Comparison of ENCODE assay signal across 21 cellular contexts in genomic region chr2:207515671-207516070, GRCh38. TPM values are rescaled to one million over a fixed set of nuclear protein-coding genes. Genes with fewer than 3 reads are reported as not detected.
DNase-seq lines count a peak whose midpoint lies in the region; ATAC-seq and TF ChIP-seq lines count a peak whose summit lies in the region.
"Had no signal": no experiment of that assay in that cellular context is flagged by ENCODE, and none has a peak within 500 bp of the region (broad histone marks: within the 10 kb centered on the region; RNA-seq: fewer than 3 reads in every experiment).

No MANE protein-coding gene starts in this region.

- no peak overlapping the region for H3K27ac Mint-ChIP-seq in activated CD4-positive, alpha-beta memory T cell treated with anti-CD3 and anti-CD28 coated beads for 36 hours
- H3K27ac Mint-ChIP-seq in activated CD4-positive, alpha-beta memory T cell treated with anti-CD3 and anti-CD28 coated beads, Interleukin-2, amount 10 ng/mL, durations not matched to agents 7 days and 5 days = no peak overlapping the region
- H3K27ac Mint-ChIP-seq: T-cell had no signal

- peaks cover 36% of the 10 kb centered on the region for H3K4me1 Mint-ChIP-seq in activated CD4-positive, alpha-beta memory T cell treated with anti-CD3 and anti-CD28 coated beads for 36 hours (ENCODE audit: low read depth)
- H3K4me1 Mint-ChIP-seq in activated CD4-positive, alpha-beta memory T cell treated with anti-CD3 and anti-CD28 coated beads, Interleukin-2, amount 10 ng/mL, durations not matched to agents 7 days and 5 days = peaks cover 19% of the 10 kb centered on the region

- H3K27ac ChIP-seq in SJSA1 = 0 out of 2 replicates have a peak overlapping the region, but pooled peaks have one; percentile 74
- H3K27ac ChIP-seq: BLaER1, cardiac muscle cell, gastrocnemius medialis, uterus had no signal

- peak overlapping the region; percentile 35 for H3K9ac ChIP-seq in skeletal muscle satellite cell (ENCODE audit: low read depth, low read length)
- H3K9ac ChIP-seq: BLaER1 had no signal

- peaks cover 47% of the 10 kb centered on the region for H3K4me1 ChIP-seq in SJSA1 (replicated peaks)
- H3K4me1 ChIP-seq in skeletal muscle satellite cell (ENCODE audit: control insufficient read depth, insufficient read depth, low read length) = peaks cover 46% of the 10 kb centered on the region
- H3K4me1 ChIP-seq: BLaER1, gastrocnemius medialis, uterus had no signal

- H3K27me3 Mint-ChIP-seq in activated CD4-positive, alpha-beta memory T cell treated with anti-CD3 and anti-CD28 coated beads for 36 hours = no peaks in the 10 kb centered on the region
- H3K27me3 Mint-ChIP-seq in activated CD4-positive, alpha-beta memory T cell treated with anti-CD3 and anti-CD28 coated beads, Interleukin-2, amount 10 ng/mL, durations not matched to agents 7 days and 5 days = peaks cover 10% of the 10 kb centered on the region

- H3K9me3 ChIP-seq in SJSA1 (replicated peaks) (no peaks in the 10 kb centered on the region), skeletal muscle satellite cell (replicated peaks; ENCODE audit: low read length) (no peaks in the 10 kb centered on the region)
- H3K9me3 ChIP-seq: BLaER1, gastrocnemius medialis, uterus had no signal

- H3K36me3 ChIP-seq in SJSA1 (no peaks in the 10 kb centered on the region), skeletal muscle satellite cell (ENCODE audit: insufficient read depth, low read length) (no peaks in the 10 kb centered on the region)
- H3K36me3 ChIP-seq: BLaER1, cardiac muscle cell, gastrocnemius medialis, uterus had no signal

- peaks cover 4% of the 10 kb centered on the region for H3K9me3 Mint-ChIP-seq in activated CD4-positive, alpha-beta memory T cell treated with anti-CD3 and anti-CD28 coated beads for 36 hours
- no peaks in the 10 kb centered on the region for H3K9me3 Mint-ChIP-seq in activated CD4-positive, alpha-beta memory T cell treated with anti-CD3 and anti-CD28 coated beads, Interleukin-2, amount 10 ng/mL, durations not matched to agents 7 days and 5 days

- no peak overlapping the region for H3K4me2 ChIP-seq in skeletal muscle satellite cell (ENCODE audit: low read length)
- H3K4me2 ChIP-seq: BLaER1 had no signal

- H3K4me3 Mint-ChIP-seq in activated CD4-positive, alpha-beta memory T cell treated with anti-CD3 and anti-CD28 coated beads for 36 hours = no peak overlapping the region
- H3K4me3 Mint-ChIP-seq in activated CD4-positive, alpha-beta memory T cell treated with anti-CD3 and anti-CD28 coated beads, Interleukin-2, amount 10 ng/mL, durations not matched to agents 7 days and 5 days = no peak overlapping the region
- H3K4me3 Mint-ChIP-seq: T-cell had no signal

- H3K27me3 ChIP-seq in SJSA1 (replicated peaks) (no peaks in the 10 kb centered on the region), skeletal muscle satellite cell (ENCODE audit: control insufficient read depth, insufficient read depth, low read length) (no peaks in the 10 kb centered on the region)
- H3K27me3 ChIP-seq: BLaER1, cardiac muscle cell, gastrocnemius medialis, uterus had no signal

- no peak for TF ChIP-seq CTCF in cardiac fibroblast (IDR thresholded peaks at IDR 0.05; ENCODE audit: low read depth, low read length)

- intact Hi-C loops in activated CD4-positive, alpha-beta memory T cell treated with anti-CD3 and anti-CD28 coated beads for 36 hours (cut with micrococcal nuclease) = loop anchor here (1.0 to 2.0 kb wide), 2 partner anchors 9 to 13 kb away; partner anchors contain the start of gene CREB1

- DNase-seq in activated CD4-positive, alpha-beta memory T cell treated with anti-CD3 and anti-CD28 coated beads for 36 hours = peak; percentile 31
- no peak for DNase-seq in activated CD4-positive, alpha-beta memory T cell treated with anti-CD3 and anti-CD28 coated beads, Interleukin-2, amount 10 ng/mL, durations not matched to agents 7 days and 5 days
- DNase-seq in SJSA1 (ENCODE audit: low read depth in 1 of 2, low spot score in 2 of 2) (no peak), cardiac fibroblast (ENCODE audit: low read depth in 2 of 2) (peak; percentile 23 to 35), NCI-H128 (lab: John Stamatoyannopoulos, UW; ENCODE audit: unreplicated experiment) (no peak), C1 segment of cervical spinal cord (lab: John Stamatoyannopoulos, UW) (no peak)
- DNase-seq: activated CD4-positive, alpha-beta T cell treated with anti-CD3 and anti-CD28 coated beads for 48 hours; activated CD8-positive, alpha-beta memory T cell treated with anti-CD3 and anti-CD28 coated beads, Interleukin-2, amount 50 U/mL, for 48 hours; gastrocnemius medialis; kidney; NCI-H187 treated with DMSO at 0.1 percent for 48 hours; NCI-H2227 treated with DMSO at 0.1 percent for 48 hours; NCI-H774; occipital lobe; Right ventricle myocardium superior; T-cell; uterus had no signal

- peaks cover 3% of the 10 kb centered on the region for H3K36me3 Mint-ChIP-seq in activated CD4-positive, alpha-beta memory T cell treated with anti-CD3 and anti-CD28 coated beads for 36 hours
- H3K36me3 Mint-ChIP-seq in activated CD4-positive, alpha-beta memory T cell treated with anti-CD3 and anti-CD28 coated beads, Interleukin-2, amount 10 ng/mL, durations not matched to agents 7 days and 5 days (ENCODE audit: low read depth) = no peaks in the 10 kb centered on the region

- CTCF ChIA-PET in activated CD4-positive, alpha-beta memory T cell treated with anti-CD3 and anti-CD28 coated beads for 36 hours (lab: Charles Lee) = interaction anchor here (1.3 to 1.5 kb wide), 2 partner anchors 9 to 15 kb away, joined by 3 read pairs; partner anchors contain the start of gene CREB1
- CTCF ChIA-PET in activated CD4-positive, alpha-beta memory T cell treated with anti-CD3 and anti-CD28 coated beads, Interleukin-2, amount 10 ng/mL, durations not matched to agents 7 days and 5 days (lab: Charles Lee) = interaction anchor here (1.2 kb wide), 1 partner anchor 11 kb away, joined by 3 read pairs; no protein-coding TSS in a partner anchor

- H3K4me3 ChIP-seq in SJSA1 = no peak overlapping the region
- no peak overlapping the region for H3K4me3 ChIP-seq in cardiac fibroblast (replicated peaks in 1 of 2; ENCODE audit: low read depth in 2 of 2, low read length in 2 of 2)
- H3K4me3 ChIP-seq in skeletal muscle satellite cell (ENCODE audit: low read length) = no peak overlapping the region
- H3K4me3 ChIP-seq: BLaER1, cardiac muscle cell, gastrocnemius medialis, uterus had no signal

- POLR2A ChIA-PET in activated CD4-positive, alpha-beta memory T cell treated with anti-CD3 and anti-CD28 coated beads for 36 hours (lab: Charles Lee) = interaction anchor here (1.0 to 2.8 kb wide), 2 partner anchors 9 to 15 kb away, joined by 4 to 17 read pairs; partner anchors contain the start of gene CREB1
- POLR2A ChIA-PET in activated CD4-positive, alpha-beta memory T cell treated with anti-CD3 and anti-CD28 coated beads, Interleukin-2, amount 10 ng/mL, durations not matched to agents 7 days and 5 days (lab: Charles Lee) = interaction anchor here (0.7 kb wide), 1 partner anchor 109 kb away, joined by 3 read pairs; the partner anchor contains the start of gene METTL21A

- ATAC-seq in HG02798 (IDR thresholded peaks at IDR 0.05; ENCODE audit: poor library complexity, unreplicated experiment) = no peak
- ATAC-seq: gastrocnemius medialis had no signal

RNA-seq across cellular contexts. Expression of gene CREB1, which starts 14.1 kb away (rescaled TPM):
- total RNA-seq in activated CD4-positive, alpha-beta memory T cell treated with anti-CD3 and anti-CD28 coated beads for 36 hours = 10 to 100 TPM; 90.7 to 92.2 TPM
- total RNA-seq in activated CD4-positive, alpha-beta memory T cell treated with anti-CD3 and anti-CD28 coated beads, Interleukin-2, amount 10 ng/mL, durations not matched to agents 7 days and 5 days = 10 to 100 TPM; 91.3 to 99.1 TPM
- total RNA-seq in SJSA1 (2014; rRNA removed; shearing (Covaris generic)) = 25.0 and 63.0 TPM in 2 replicates
- total RNA-seq in skeletal muscle satellite cell (2012; rRNA removed) = 20.8 and 22.1 TPM in 2 replicates

Comparison
In these comparisons a context has a peak if more than half of its experiments do, and no peak if none do; other contexts are left out.
1. DNase-seq: peak in activated CD4-positive, alpha-beta memory T cell treated with anti-CD3 and anti-CD28 coated beads for 36 hours (single experiment) and cardiac fibroblast (2 of 2); none in activated CD4-positive, alpha-beta memory T cell treated with anti-CD3 and anti-CD28 coated beads, Interleukin-2, amount 10 ng/mL, durations not matched to agents 7 days and 5 days (single experiment), SJSA1 (0 of 2), NCI-H128 (single experiment) and C1 segment of cervical spinal cord (0 of 14).